ENCODE assay signal across 9 cellular contexts in the genomic region with DNA sequence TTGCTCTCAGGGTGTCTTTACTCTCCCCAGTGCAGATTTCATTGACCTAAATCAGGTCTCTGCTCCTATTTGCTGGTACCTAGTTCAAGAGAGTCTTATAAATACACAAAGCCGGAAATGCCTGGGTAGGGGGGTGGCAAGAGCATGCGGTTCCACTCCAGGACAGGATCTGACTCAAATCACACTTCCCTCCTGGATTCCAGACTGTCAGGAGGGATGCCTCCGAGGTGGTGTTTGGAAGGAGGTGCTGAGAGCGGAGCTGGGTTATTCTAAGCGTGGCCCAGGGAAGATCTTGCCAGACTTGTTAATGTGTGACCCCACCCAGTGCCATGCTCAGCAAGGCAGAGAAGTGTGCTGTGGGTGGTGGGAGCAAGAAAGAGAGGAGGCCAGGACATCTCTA. TPM values are rescaled to one million over a fixed set of nuclear protein-coding genes. Genes with fewer than 3 reads are reported as not detected.
DNase-seq lines count a peak whose midpoint lies in the region; ATAC-seq, FAIRE-seq and TF ChIP-seq lines count a peak whose summit lies in the region.
"Had no signal": no experiment of that assay in that cellular context is flagged by ENCODE, and none has a peak within 500 bp of the region (broad histone marks: within the 10 kb centered on the region; RNA-seq: fewer than 3 reads in every experiment).

No MANE protein-coding gene starts in this region.

- no peak for TF ChIP-seq EP300 in stomach (IDR thresholded peaks at IDR 0.05)

- H3K36me3 ChIP-seq in SK-N-MC (ENCODE audit: insufficient read depth, low read length) (no peaks in the 10 kb centered on the region), stomach (no peaks in the 10 kb centered on the region)

- H3K4me1 ChIP-seq in right cardiac atrium (ENCODE audit: control insufficient read depth, insufficient read depth, low read length) = peaks cover 7% of the 10 kb centered on the region
- peaks cover 25 to 55% (median 34%) of the 10 kb centered on the region in 4 donors for H3K4me1 ChIP-seq in stomach

- peak; percentile 42 for DNase-seq in H54 (ENCODE audit: insufficient read length, low spot score)
- DNase-seq in SK-N-MC (ENCODE audit: low read depth, low spot score) = peak; percentile 1
- no peak for DNase-seq in right cardiac atrium
- DNase-seq in stomach = peak; percentile 25
- no peak for DNase-seq in pons (ENCODE audit: low spot score)
- no peak for DNase-seq in NK-92 treated with Interleukin-12 subunit alpha and Interleukin-12 subunit beta, amount 100 ng/mL, for 24 hours (lab: John Stamatoyannopoulos, UW)
- DNase-seq in omental fat pad (ENCODE audit: low spot score) = no peak
- no peak for DNase-seq in AG08395 (ENCODE audit: low spot score)
- DNase-seq: activated CD4-positive, CD25-positive, alpha-beta regulatory T cell had no signal

- H3K9me3 ChIP-seq in SK-N-MC (ENCODE audit: low read depth, low read length) = no peaks in the 10 kb centered on the region
- H3K9me3 ChIP-seq in right cardiac atrium (ENCODE audit: control insufficient read depth, low read length) = no peaks in the 10 kb centered on the region
- no peaks in the 10 kb centered on the region for H3K9me3 ChIP-seq in stomach

- peak overlapping the region; percentile 32 for H3K9ac ChIP-seq in SK-N-MC (ENCODE audit: insufficient read length)

- TF ChIP-seq POLR2A in H54 (IDR thresholded peaks at IDR 0.05; ENCODE audit: low read depth, low read length) (no peak), stomach (IDR thresholded peaks at IDR 0.05) (no peak)

- H3K27ac ChIP-seq in SK-N-MC (no peak overlapping the region), right cardiac atrium (ENCODE audit: low read length) (peak overlapping the region; percentile 74), stomach (peak overlapping the region; percentile 69 to 84 (median 79))

- WGBS in right cardiac atrium = 17% methylated on average over 5 of the region's 5 CpGs
- 19 to 50% (median 42%) methylated on average over 5 of the region's 5 CpGs for WGBS in stomach, 5 donors

- FAIRE-seq in H54 (lab: Jason Lieb, UNC) = no peak

- peak; percentile 87 to 88 for ATAC-seq in right cardiac atrium
- no peak for ATAC-seq in omental fat pad (ENCODE audit: low FRiP score)

- intact Hi-C loops in right cardiac atrium (cut with DNase I) (no loop called here), stomach (cut with DNase I; ENCODE audit: low total_unique reads) (no loop called here)

- peak overlapping the region; percentile 15; the same call in 1 of the 2 replicates for H3K4me3 ChIP-seq in SK-N-MC
- no peak overlapping the region for H3K4me3 ChIP-seq in right cardiac atrium (ENCODE audit: low read length)
- no peak overlapping the region for H3K4me3 ChIP-seq in stomach

- H3K27me3 ChIP-seq in right cardiac atrium (ENCODE audit: control insufficient read depth, insufficient read depth) (no peaks in the 10 kb centered on the region), stomach (peaks cover 0 to 11% (median 0%) of the 10 kb centered on the region in 3 donors)

- TF ChIP-seq CTCF in stomach (IDR thresholded peaks at IDR 0.05) (no peak), omental fat pad (IDR thresholded peaks at IDR 0.05) (no peak)

RNA-seq across cellular contexts. Expression of gene B4GALNT3, which starts 49.8 kb away (rescaled TPM):
- 10 to 100 TPM; 22.7 to 50.2 (median 39.4) TPM for total RNA-seq in right cardiac atrium
- 27.5 TPM for polyA plus RNA-seq in right cardiac atrium
- 100 to 1,000 TPM in 3 of 5 donors, 10 to 100 TPM in 2; 63.2 to 332 (median 246) TPM for total RNA-seq in stomach
- 10 to 100 TPM; 20.8 to 42.2 (median 37.7) TPM for polyA plus RNA-seq in stomach
- under 1 TPM in 3 of 4 donors, not detected in 1; 0.13 to 0.60 (median 0.28) TPM for total RNA-seq in omental fat pad

Comparison
In these comparisons a context has a peak if more than half of its experiments do, and no peak if none do; other contexts are left out.
1. DNase-seq: peak in H54 (single experiment), SK-N-MC (single experiment) and stomach (single experiment); none in right cardiac atrium (0 of 3), pons (single experiment), NK-92 treated with Interleukin-12 subunit alpha and Interleukin-12 subunit beta, amount 100 ng/mL, for 24 hours (single experiment), omental fat pad (single experiment) and AG08395 (single experiment).
2. RNA of gene B4GALNT3, which starts 49.8 kb away (total RNA-seq): 63.2 to 332 TPM in stomach and 22.7 to 50.2 TPM in right cardiac atrium; 0.13 to 0.60 TPM in omental fat pad; every median in the first group is over 10 times any median in the second.